In genomic region chr7:153065021-153065420, GRCh38 we compare ENCODE assay signal across 1 cellular context.
TF ChIP-seq lines count a peak whose summit lies in the region.

No MANE protein-coding gene starts in this region.

TF ChIP-seq in HepG2, 621 proteins besides CTCF, POLR2A, EP300 and RAD21 (continued from another document):
- TF ChIP-seq ZSCAN21 (CRISPR knock-in tag; IDR thresholded peaks at IDR 0.05; ENCODE audit: borderline replicate concordance) (no peak), ZNF878 (CRISPR knock-in tag; IDR thresholded peaks at IDR 0.05) (no peak), FOXA3 (CRISPR knock-in tag; IDR thresholded peaks at IDR 0.05) (peak; percentile 50; the same call in 1 of the 2 replicates), MAFG (CRISPR knock-in tag; IDR thresholded peaks at IDR 0.05) (no peak), HES4 (CRISPR knock-in tag; IDR thresholded peaks at IDR 0.05; ENCODE audit: borderline replicate concordance) (no peak), SETDB1 (CRISPR knock-in tag; IDR thresholded peaks at IDR 0.05; ENCODE audit: borderline replicate concordance) (no peak), NR2F1 (CRISPR knock-in tag; IDR thresholded peaks at IDR 0.05) (peak in 1 of 2 experiments; percentile 50; a peak in 1 of 4 replicates), SMAD9 (CRISPR knock-in tag; IDR thresholded peaks at IDR 0.05) (no peak), AHDC1 (CRISPR knock-in tag; IDR thresholded peaks at IDR 0.05; ENCODE audit: borderline replicate concordance) (peak; percentile 35; the same call in 1 of the 2 replicates), ZNF652 (CRISPR knock-in tag; IDR thresholded peaks at IDR 0.05; ENCODE audit: borderline replicate concordance, low read depth) (peak; percentile 45; the same call in 1 of the 2 replicates), ETV5 (CRISPR knock-in tag; IDR thresholded peaks at IDR 0.05; ENCODE audit: borderline replicate concordance) (peak; percentile 33; the same call in 1 of the 2 replicates), ZBTB25 (CRISPR knock-in tag; IDR thresholded peaks at IDR 0.05) (no peak), HMGA1 (CRISPR knock-in tag; conservative IDR thresholded peaks at IDR 0.05) (no peak), NCOA5 (CRISPR knock-in tag; IDR thresholded peaks at IDR 0.05) (no peak), ZXDC (CRISPR knock-in tag; IDR thresholded peaks at IDR 0.05) (no peak), FOXA1 (IDR thresholded peaks at IDR 0.05) (no peak), FOXA1 (CRISPR knock-in tag; IDR thresholded peaks at IDR 0.05) (0 out of 2 replicates have a peak, but pooled peaks have one; percentile 7), POLR2G (IDR thresholded peaks at IDR 0.05; ENCODE audit: low read depth, low read length) (no peak), ATAD3A (CRISPR knock-in tag; IDR thresholded peaks at IDR 0.05) (no peak), ZNF639 (CRISPR knock-in tag; conservative IDR thresholded peaks at IDR 0.05) (no peak), ZNF704 (CRISPR knock-in tag; IDR thresholded peaks at IDR 0.05; ENCODE audit: borderline replicate concordance) (no peak), NR2F6 (IDR thresholded peaks at IDR 0.05) (peak; percentile 29; the same call in 1 of the 2 replicates), NR2F6 (CRISPR knock-in tag; IDR thresholded peaks at IDR 0.05) (peak; percentile 44; the same call in 1 of the 2 replicates), SAP130 (CRISPR knock-in tag; IDR thresholded peaks at IDR 0.05; ENCODE audit: low read depth) (no peak), ARID5B (CRISPR knock-in tag; IDR thresholded peaks at IDR 0.05) (peak; percentile 39; the same call in 1 of the 2 replicates), ZNF7 (CRISPR knock-in tag; IDR thresholded peaks at IDR 0.05) (no peak), CEBPB (IDR thresholded peaks at IDR 0.05; ENCODE audit: borderline replicate concordance, low read depth, low read length) (peak; percentile 4; the same call in 1 of the 2 replicates), SAFB2 (CRISPR knock-in tag; IDR thresholded peaks at IDR 0.05; ENCODE audit: borderline replicate concordance, low read depth) (no peak), ZBTB21 (CRISPR knock-in tag; IDR thresholded peaks at IDR 0.05) (0 out of 2 replicates have a peak, but pooled peaks have one; percentile 49), RARA (CRISPR knock-in tag; IDR thresholded peaks at IDR 0.05) (peak; percentile 38; the same call in 1 of the 2 replicates), TAF15 (IDR thresholded peaks at IDR 0.05; ENCODE audit: low read depth, low read length, poor library complexity, severe bottlenecking) (no peak)
- TF ChIP-seq, protein P1, sequence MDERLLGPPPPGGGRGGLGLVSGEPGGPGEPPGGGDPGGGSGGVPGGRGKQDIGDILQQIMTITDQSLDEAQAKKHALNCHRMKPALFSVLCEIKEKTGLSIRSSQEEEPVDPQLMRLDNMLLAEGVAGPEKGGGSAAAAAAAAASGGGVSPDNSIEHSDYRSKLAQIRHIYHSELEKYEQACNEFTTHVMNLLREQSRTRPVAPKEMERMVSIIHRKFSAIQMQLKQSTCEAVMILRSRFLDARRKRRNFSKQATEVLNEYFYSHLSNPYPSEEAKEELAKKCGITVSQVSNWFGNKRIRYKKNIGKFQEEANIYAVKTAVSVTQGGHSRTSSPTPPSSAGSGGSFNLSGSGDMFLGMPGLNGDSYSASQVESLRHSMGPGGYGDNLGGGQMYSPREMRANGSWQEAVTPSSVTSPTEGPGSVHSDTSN (CRISPR knock-in tag; IDR thresholded peaks at IDR 0.05) = no peak
- TF ChIP-seq, protein P2, sequence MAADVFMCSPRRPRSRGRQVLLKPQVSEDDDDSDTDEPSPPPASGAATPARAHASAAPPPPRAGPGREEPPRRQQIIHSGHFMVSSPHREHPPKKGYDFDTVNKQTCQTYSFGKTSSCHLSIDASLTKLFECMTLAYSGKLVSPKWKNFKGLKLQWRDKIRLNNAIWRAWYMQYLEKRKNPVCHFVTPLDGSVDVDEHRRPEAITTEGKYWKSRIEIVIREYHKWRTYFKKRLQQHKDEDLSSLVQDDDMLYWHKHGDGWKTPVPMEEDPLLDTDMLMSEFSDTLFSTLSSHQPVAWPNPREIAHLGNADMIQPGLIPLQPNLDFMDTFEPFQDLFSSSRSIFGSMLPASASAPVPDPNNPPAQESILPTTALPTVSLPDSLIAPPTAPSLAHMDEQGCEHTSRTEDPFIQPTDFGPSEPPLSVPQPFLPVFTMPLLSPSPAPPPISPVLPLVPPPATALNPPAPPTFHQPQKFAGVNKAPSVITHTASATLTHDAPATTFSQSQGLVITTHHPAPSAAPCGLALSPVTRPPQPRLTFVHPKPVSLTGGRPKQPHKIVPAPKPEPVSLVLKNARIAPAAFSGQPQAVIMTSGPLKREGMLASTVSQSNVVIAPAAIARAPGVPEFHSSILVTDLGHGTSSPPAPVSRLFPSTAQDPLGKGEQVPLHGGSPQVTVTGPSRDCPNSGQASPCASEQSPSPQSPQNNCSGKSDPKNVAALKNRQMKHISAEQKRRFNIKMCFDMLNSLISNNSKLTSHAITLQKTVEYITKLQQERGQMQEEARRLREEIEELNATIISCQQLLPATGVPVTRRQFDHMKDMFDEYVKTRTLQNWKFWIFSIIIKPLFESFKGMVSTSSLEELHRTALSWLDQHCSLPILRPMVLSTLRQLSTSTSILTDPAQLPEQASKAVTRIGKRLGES (CRISPR knock-in tag; IDR thresholded peaks at IDR 0.05; ENCODE audit: borderline replicate concordance) = no peak
- TF ChIP-seq, protein P3, sequence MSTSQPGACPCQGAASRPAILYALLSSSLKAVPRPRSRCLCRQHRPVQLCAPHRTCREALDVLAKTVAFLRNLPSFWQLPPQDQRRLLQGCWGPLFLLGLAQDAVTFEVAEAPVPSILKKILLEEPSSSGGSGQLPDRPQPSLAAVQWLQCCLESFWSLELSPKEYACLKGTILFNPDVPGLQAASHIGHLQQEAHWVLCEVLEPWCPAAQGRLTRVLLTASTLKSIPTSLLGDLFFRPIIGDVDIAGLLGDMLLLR (CRISPR knock-in tag; IDR thresholded peaks at IDR 0.05) = no peak
- TF ChIP-seq, protein P4, sequence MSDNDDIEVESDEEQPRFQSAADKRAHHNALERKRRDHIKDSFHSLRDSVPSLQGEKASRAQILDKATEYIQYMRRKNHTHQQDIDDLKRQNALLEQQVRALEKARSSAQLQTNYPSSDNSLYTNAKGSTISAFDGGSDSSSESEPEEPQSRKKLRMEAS (IDR thresholded peaks at IDR 0.05) = no peak
